1 cellular context compared by ENCODE assay signal in genomic region chr3:194075802-194076460, GRCh38.
TF ChIP-seq lines count a peak whose summit lies in the region.

No MANE protein-coding gene starts in this region.

TF ChIP-seq in K562, 482 proteins besides CTCF, POLR2A, EP300 and RAD21 (continued from another document):
- TF ChIP-seq CTCFL (IDR thresholded peaks at IDR 0.05; ENCODE audit: borderline replicate concordance, insufficient read depth, low read depth, low read length, poor library complexity, severe bottlenecking) (peak; percentile 38), ZBTB5 (IDR thresholded peaks at IDR 0.05) (no peak)
